ENCODE assay signal across 8 cellular contexts in genomic region chr9:128124873-128125574, GRCh38. TPM values are rescaled to one million over a fixed set of nuclear protein-coding genes. Genes with fewer than 3 reads are reported as not detected.
DNase-seq lines count a peak whose midpoint lies in the region; ATAC-seq, FAIRE-seq and TF ChIP-seq lines count a peak whose summit lies in the region.

No MANE protein-coding gene starts in this region.

- peak overlapping the region; percentile 14 to 76 (median 38) for H3K4me3 Mint-ChIP-seq in immature natural killer cell

- peaks cover 34 to 39% of the 10 kb centered on the region in 2 donors for H3K4me1 Mint-ChIP-seq in immature natural killer cell

- no peak for TF ChIP-seq POLR2A in GM12891 (IDR thresholded peaks at IDR 0.05; ENCODE audit: low read depth, low read length)

- DNase-seq in AG09309 (ENCODE audit: low read depth) (no peak), GM12891 (ENCODE audit: insufficient read length, low spot score) (no peak), OCI-M1 (lab: John Stamatoyannopoulos, UW) (peak; percentile 80), ascending aorta (ENCODE audit: low spot score in 2 of 2) (no peak), immature natural killer cell (no peak), NCI-H1105 (lab: John Stamatoyannopoulos, UW) (no peak)
- peak; percentile 40 for DNase-seq in stimulated activated CD4-positive, alpha-beta T cell treated with anti-CD3 and anti-CD28 coated beads, Interleukin-1b, Interleukin-23, amount 100 ng/mL, for 48 hours

- peak overlapping the region in 1 of 6 donors; percentile 48 for H3K27ac Mint-ChIP-seq in immature natural killer cell

- H3K9me3 Mint-ChIP-seq in immature natural killer cell: no peaks in the 10 kb centered on the region

- no peaks in the 10 kb centered on the region for H3K27me3 ChIP-seq in ascending aorta

- H3K4me3 ChIP-seq in AG09309 (ENCODE audit: control insufficient read depth, low read depth, low read length): no peak overlapping the region
- H3K4me3 ChIP-seq in ascending aorta: no peak overlapping the region

- no peaks in the 10 kb centered on the region for H3K36me3 Mint-ChIP-seq in immature natural killer cell

- no peak overlapping the region for H3K27ac ChIP-seq in ascending aorta

- FAIRE-seq in GM12891 (lab: Jason Lieb, UNC): peak; percentile 63

- peaks cover 6 to 13% (median 9%) of the 10 kb centered on the region in 3 donors for H3K27me3 Mint-ChIP-seq in immature natural killer cell (ENCODE audit: low read depth in 3 of 3)

- TF ChIP-seq CTCF in AG09309 (IDR thresholded peaks at IDR 0.05; ENCODE audit: control insufficient read depth, insufficient read depth, low read depth, low read length, missing control alignments): peak; percentile 72
- TF ChIP-seq CTCF in ascending aorta (IDR thresholded peaks at IDR 0.05): peak; percentile 9 to 47 (median 20)

- peaks cover 25 to 29% of the 10 kb centered on the region in 2 donors for H3K36me3 ChIP-seq in ascending aorta

- intact Hi-C loops in ascending aorta (cut with DNase I): loop anchor here (5.0 kb wide), 2 partner anchors 148 to 197 kb away; partner anchors contain the start of genes COQ4 and TRUB2

- no peak for ATAC-seq in HG03175 (IDR thresholded peaks at IDR 0.05; ENCODE audit: unreplicated experiment)

- H3K4me1 ChIP-seq in ascending aorta: peaks cover 4 to 19% of the 10 kb centered on the region in 2 donors

- H3K9me3 ChIP-seq in ascending aorta: no peaks in the 10 kb centered on the region

TF ChIP-seq in GM12891, 5 proteins besides CTCF, POLR2A, EP300 and RAD21:
- TF ChIP-seq PAX5 (IDR thresholded peaks at IDR 0.05; ENCODE audit: insufficient read depth, low read length, severe bottlenecking) (no peak), POLR2AphosphoS5 (IDR thresholded peaks at IDR 0.05; ENCODE audit: low read depth, low read length) (no peak), POU2F2 (IDR thresholded peaks at IDR 0.05; ENCODE audit: low read depth, low read length) (no peak), SPI1 (IDR thresholded peaks at IDR 0.05; ENCODE audit: low read depth, low read length) (no peak), TAF1 (IDR thresholded peaks at IDR 0.05; ENCODE audit: low read depth, low read length) (no peak)

RNA-seq across cellular contexts. Expression of gene PTGES2, which starts 2.5 kb away (rescaled TPM):
- 45.3 TPM for polyA plus RNA-seq in GM12891 (2012; ENCODE audit: low read depth, missing spikeins)
- total RNA-seq in ascending aorta: 97.2 TPM
- polyA plus RNA-seq in immature natural killer cell: 10 to 100 TPM; 31.4 to 60.9 (median 56.6) TPM

RNA-seq across cellular contexts. Expression of gene LCN2, which starts 24.2 kb away (rescaled TPM):
- polyA plus RNA-seq in GM12891 (2012; ENCODE audit: low read depth, missing spikeins): not detected
- total RNA-seq in ascending aorta: not detected
- under 1 TPM in 2 of 3 donors, not detected in 1; 0.44 to 0.66 TPM for polyA plus RNA-seq in immature natural killer cell

RNA-seq across cellular contexts. Expression of gene BBLN, which starts 35.0 kb away (rescaled TPM):
- polyA plus RNA-seq in GM12891 (2012; ENCODE audit: low read depth, missing spikeins): 135 TPM
- total RNA-seq in ascending aorta: 389 TPM
- 100 to 1,000 TPM; 115 to 194 (median 182) TPM for polyA plus RNA-seq in immature natural killer cell

RNA-seq across cellular contexts. Expression of gene SLC25A25, which starts 57.0 kb away (rescaled TPM):
- polyA plus RNA-seq in GM12891 (2012; ENCODE audit: low read depth, missing spikeins): 5.1 TPM
- 27.4 TPM for total RNA-seq in ascending aorta
- polyA plus RNA-seq in immature natural killer cell: 1 to 10 TPM; 2.8 to 8.8 (median 4.9) TPM

RNA-seq across cellular contexts. Expression of gene NAIF1, which starts 57.9 kb away (rescaled TPM):
- polyA plus RNA-seq in GM12891 (2012; ENCODE audit: low read depth, missing spikeins): 7.0 TPM
- 48.2 TPM for total RNA-seq in ascending aorta
- polyA plus RNA-seq in immature natural killer cell: 10 to 100 TPM in 2 of 3 donors, 1 to 10 TPM in 1; 5.1 to 17.2 (median 10.5) TPM

Comparison
In these comparisons a context has a peak if more than half of its experiments do, and no peak if none do; other contexts are left out.
1. DNase-seq: peak in OCI-M1 (single experiment) and stimulated activated CD4-positive, alpha-beta T cell treated with anti-CD3 and anti-CD28 coated beads, Interleukin-1b, Interleukin-23, amount 100 ng/mL, for 48 hours (single experiment); none in AG09309 (single experiment), GM12891 (single experiment), ascending aorta (0 of 2), immature natural killer cell (0 of 3) and NCI-H1105 (single experiment).